In genomic region chr19:44600466-44600865, GRCh38 we compare ENCODE assay signal across 30 cellular contexts. TPM values are rescaled to one million over a fixed set of nuclear protein-coding genes. Genes with fewer than 3 reads are reported as not detected.
"Had no signal": no experiment of that assay in that cellular context is flagged by ENCODE, and none has a peak within 500 bp of the region (broad histone marks: within the 10 kb centered on the region; RNA-seq: fewer than 3 reads in every experiment).

No MANE protein-coding gene starts in this region.

- DNase-seq: cerebellar nuclear complex; cortex of kidney; dorsolateral prefrontal cortex; effector CD4-positive, alpha-beta T cell; gastrocnemius medialis; head of caudate nucleus; left ventricle myocardium superior; lower lobe of right lung; naive thymus-derived CD8-positive, alpha-beta T cell; occipital lobe; pancreas; retina; right lobe of liver; stimulated activated CD4-positive, alpha-beta T cell treated with anti-CD3 and anti-CD28 coated beads, Interleukin-12 subunit alpha, Interleukin-12 subunit beta, amount 100 ng/mL, for 4 hours; stimulated activated CD4-positive, alpha-beta T cell treated with anti-CD3 and anti-CD28 coated beads, Interleukin-1b, Interleukin-23, amount 100 ng/mL, for 48 hours; stimulated activated CD4-positive, alpha-beta T cell treated with anti-CD3 and anti-CD28 coated beads, Interleukin-4, amount 100 ng/mL, for 1 hour; stimulated activated CD8-positive, alpha-beta memory T cell treated with anti-CD3 and anti-CD28 coated beads, Interleukin-4, amount 100 ng/mL, for 48 hours; stimulated activated naive CD4-positive, alpha-beta T cell treated with Interleukin-2 at 50 U/mL for 16 hours; stomach; thyroid gland had no signal

- H3K36me3 ChIP-seq: gastrocnemius medialis, lower lobe of right lung, pancreas, right lobe of liver, stomach, thyroid gland had no signal

- H3K9me3 Mint-ChIP-seq: type B pancreatic cell had no signal

- H3K4me3 Mint-ChIP-seq: naive thymus-derived CD8-positive, alpha-beta T cell; type B pancreatic cell had no signal

- H3K27me3 ChIP-seq: pancreas, right lobe of liver, thyroid gland had no signal

- H3K36me3 Mint-ChIP-seq: type B pancreatic cell had no signal

- H3K4me1 ChIP-seq: gastrocnemius medialis, thyroid gland had no signal

- H3K9me3 ChIP-seq: gastrocnemius medialis, lower lobe of right lung, pancreas, right lobe of liver, thyroid gland had no signal

- H3K27ac Mint-ChIP-seq: naive thymus-derived CD8-positive, alpha-beta T cell; type B pancreatic cell had no signal

- H3K4me2 ChIP-seq: smooth muscle cell had no signal

- H3K4me3 ChIP-seq: dorsolateral prefrontal cortex, gastrocnemius medialis, lower lobe of right lung, pancreas, right lobe of liver, smooth muscle cell, stomach, thyroid gland had no signal

- ATAC-seq: gastrocnemius medialis; left ventricle myocardium superior; lower lobe of right lung; naive thymus-derived CD8-positive, alpha-beta T cell; pancreas; right lobe of liver had no signal

- H3K27ac ChIP-seq: dorsolateral prefrontal cortex, gastrocnemius medialis, lower lobe of right lung, pancreas, right lobe of liver, thyroid gland had no signal

RNA-seq across cellular contexts. Expression of gene IGSF23, which starts 12.9 kb away (rescaled TPM):
- total RNA-seq: dorsolateral prefrontal cortex; gastrocnemius medialis; glomerular endothelial cell; left ventricle myocardium superior; lower lobe of right lung; mesenteric fat pad; naive thymus-derived CD8-positive, alpha-beta T cell; occipital lobe; posterior vena cava; smooth muscle cell; subcutaneous adipose tissue; temporal lobe; thyroid gland; urinary bladder had no signal
- polyA plus RNA-seq: esophagus; naive thymus-derived CD8-positive, alpha-beta T cell; neural cell; smooth muscle cell; stomach; urinary bladder had no signal
